10 cellular contexts compared by ENCODE assay signal in genomic region chr20:31708839-31709534, GRCh38. TPM values are rescaled to one million over a fixed set of nuclear protein-coding genes. Genes with fewer than 3 reads are reported as not detected.
DNase-seq lines count a peak whose midpoint lies in the region; ATAC-seq, FAIRE-seq and TF ChIP-seq lines count a peak whose summit lies in the region.
"Had no signal": no experiment of that assay in that cellular context is flagged by ENCODE, and none has a peak within 500 bp of the region (broad histone marks: within the 10 kb centered on the region; RNA-seq: fewer than 3 reads in every experiment).

No MANE protein-coding gene starts in this region.

- H3K36me3 Mint-ChIP-seq in Caco-2 (ENCODE audit: insufficient read depth, unreplicated experiment) (peaks cover 99% of the 10 kb centered on the region), natural killer cell (peaks cover 7% of the 10 kb centered on the region)
- peaks cover 100% of the 10 kb centered on the region for H3K36me3 Mint-ChIP-seq in activated T-helper 17 cell treated with anti-CD3 and anti-CD28 coated beads, Interleukin-2, amount 50 U/mL, for 72 hours (ENCODE audit: low read depth)

- no peak for ATAC-seq in activated T-helper 17 cell treated with anti-CD3 and anti-CD28 coated beads, Interleukin-2, amount 50 U/mL, for 72 hours (replicated peaks)
- no peak for ATAC-seq in natural killer cell
- ATAC-seq in GM21786 (IDR thresholded peaks at IDR 0.05; ENCODE audit: unreplicated experiment): no peak

- intact Hi-C loops in Caco-2 (cut with micrococcal nuclease; ENCODE audit: unreplicated experiment) (loop anchor here (1.0 kb wide), 2 partner anchors 30 to 45 kb away; partner anchors contain the start of gene TPX2), natural killer cell (cut with micrococcal nuclease) (no loop called here)

- no peaks in the 10 kb centered on the region for H3K27me3 ChIP-seq in Caco-2 (replicated peaks; ENCODE audit: control insufficient read depth, insufficient read depth, low read length)

- peaks cover 26% of the 10 kb centered on the region for H3K36me3 ChIP-seq in Caco-2 (ENCODE audit: control insufficient read depth, insufficient read depth, low read length)

- TF ChIP-seq CTCF in Caco-2 (IDR thresholded peaks at IDR 0.05; ENCODE audit: insufficient read depth in 1 of 2, low read depth in 1 of 2, low read length in 1 of 2, severe bottlenecking in 1 of 2, unreplicated experiment in 1 of 2) (no peak), natural killer cell (IDR thresholded peaks at IDR 0.05) (no peak), GM10266 (IDR thresholded peaks at IDR 0.05; ENCODE audit: control insufficient read depth, insufficient read depth, low read depth, missing control alignments) (no peak)

- H3K4me1 Mint-ChIP-seq in Caco-2 (ENCODE audit: low read depth, unreplicated experiment) (peaks cover 82% of the 10 kb centered on the region), natural killer cell (peaks cover 76 to 93% of the 10 kb centered on the region in 2 donors)
- H3K4me1 Mint-ChIP-seq in activated T-helper 17 cell treated with anti-CD3 and anti-CD28 coated beads, Interleukin-2, amount 50 U/mL, for 72 hours: peaks cover 66% of the 10 kb centered on the region

- POLR2A ChIA-PET in Caco-2 (lab: Charles Lee): interaction anchor here (0.7 to 6.9 kb wide), 10 partner anchors 8 to 136 kb away, joined by 3 to 169 read pairs (median 6); partner anchors contain the start of genes BCL2L1 and ID1

- CTCF ChIA-PET in Caco-2 (lab: Charles Lee): interaction anchor here (0.6 to 1.6 kb wide), 10 partner anchors 11 to 144 kb away, joined by 3 to 21 read pairs (median 6); partner anchors contain the start of gene BCL2L1

- no peaks in the 10 kb centered on the region for H3K9me3 Mint-ChIP-seq in Caco-2 (ENCODE audit: unreplicated experiment)
- no peaks in the 10 kb centered on the region for H3K9me3 Mint-ChIP-seq in activated T-helper 17 cell treated with anti-CD3 and anti-CD28 coated beads, Interleukin-2, amount 50 U/mL, for 72 hours
- no peaks in the 10 kb centered on the region for H3K9me3 Mint-ChIP-seq in natural killer cell

- H3K4me1 ChIP-seq in Caco-2: peaks cover 95% of the 10 kb centered on the region

- H3K4me3 Mint-ChIP-seq in Caco-2 (ENCODE audit: unreplicated experiment) (peak overlapping the region; percentile 44), natural killer cell (peak overlapping the region; percentile 60)
- peak overlapping the region; percentile 60 for H3K4me3 Mint-ChIP-seq in activated T-helper 17 cell treated with anti-CD3 and anti-CD28 coated beads, Interleukin-2, amount 50 U/mL, for 72 hours

- H3K9me3 ChIP-seq in Caco-2: no peaks in the 10 kb centered on the region

- FAIRE-seq in RCC 7860 (lab: Jason Lieb, UNC): no peak
- FAIRE-seq: GM12892 had no signal

- DNase-seq in Caco-2 (peak in 1 of 2 experiments; percentile 56), NCI-H146 treated with DMSO at 0.1 percent for 48 hours (lab: John Stamatoyannopoulos, UW; ENCODE audit: unreplicated experiment) (peak; percentile 99), natural killer cell (no peak), RCC 7860 (ENCODE audit: low spot score) (no peak), OCI-M1 (lab: John Stamatoyannopoulos, UW) (no peak), GM10266 (ENCODE audit: extremely low spot score) (no peak)
- DNase-seq: activated CD4-positive, alpha-beta T cell treated with anti-CD3 and anti-CD28 coated beads, Interleukin-2, amount 50 U/mL, for 1 hour had no signal

- H3K27me3 Mint-ChIP-seq in Caco-2 (ENCODE audit: insufficient read depth, unreplicated experiment): no peaks in the 10 kb centered on the region
- H3K27me3 Mint-ChIP-seq in activated T-helper 17 cell treated with anti-CD3 and anti-CD28 coated beads, Interleukin-2, amount 50 U/mL, for 72 hours: no peaks in the 10 kb centered on the region
- H3K27me3 Mint-ChIP-seq in natural killer cell (ENCODE audit: low read depth in 2 of 2): no peaks in the 10 kb centered on the region

- H3K27ac Mint-ChIP-seq in Caco-2 (ENCODE audit: unreplicated experiment): peak overlapping the region; percentile 98
- H3K27ac Mint-ChIP-seq in activated T-helper 17 cell treated with anti-CD3 and anti-CD28 coated beads, Interleukin-2, amount 50 U/mL, for 72 hours: peak overlapping the region; percentile 72
- peak overlapping the region; percentile 59 to 84 for H3K27ac Mint-ChIP-seq in natural killer cell

- no peak overlapping the region for H3K4me3 ChIP-seq in Caco-2 (ENCODE audit: low read depth, low read length)

- no TSS peak for BruUV-seq in Caco-2 (replicated peaks; lab: Mats Ljungman, UMichigan)

RNA-seq across cellular contexts. Expression of gene BCL2L1, which starts 13.7 kb away (rescaled TPM):
- total RNA-seq in Caco-2 (2022) (444 and 469 TPM in 2 replicates), natural killer cell (10 to 100 TPM; 67.4 to 92.6 (median 78.6) TPM)
- total RNA-seq in activated T-helper 17 cell treated with anti-CD3 and anti-CD28 coated beads, Interleukin-2, amount 50 U/mL, for 72 hours: 100 to 1,000 TPM in 1 of 2 donors, 10 to 100 TPM in 1; 86.7 to 134 TPM

RNA-seq across cellular contexts. Expression of gene TPX2, which starts 30.1 kb away (rescaled TPM):
- total RNA-seq in Caco-2 (2022): 221 and 237 TPM in 2 replicates
- total RNA-seq in activated T-helper 17 cell treated with anti-CD3 and anti-CD28 coated beads, Interleukin-2, amount 50 U/mL, for 72 hours: 100 to 1,000 TPM; 122 to 142 TPM
- total RNA-seq in natural killer cell: 1 to 10 TPM; 2.2 to 4.2 (median 2.2) TPM

Comparison
In these comparisons a context has a peak if more than half of its experiments do, and no peak if none do; other contexts are left out.
1. RNA of gene TPX2, which starts 30.1 kb away (total RNA-seq): 221 to 237 TPM in Caco-2 and 122 to 142 TPM in activated T-helper 17 cell treated with anti-CD3 and anti-CD28 coated beads, Interleukin-2, amount 50 U/mL, for 72 hours; 2.2 to 4.2 TPM in natural killer cell; every median in the first group is over 10 times any median in the second.
2. Peak in every context shown above with its lines, with median percentiles within 50 percentile points of each other: H3K27ac Mint-ChIP-seq and H3K4me3 Mint-ChIP-seq.